In the genomic region with DNA sequence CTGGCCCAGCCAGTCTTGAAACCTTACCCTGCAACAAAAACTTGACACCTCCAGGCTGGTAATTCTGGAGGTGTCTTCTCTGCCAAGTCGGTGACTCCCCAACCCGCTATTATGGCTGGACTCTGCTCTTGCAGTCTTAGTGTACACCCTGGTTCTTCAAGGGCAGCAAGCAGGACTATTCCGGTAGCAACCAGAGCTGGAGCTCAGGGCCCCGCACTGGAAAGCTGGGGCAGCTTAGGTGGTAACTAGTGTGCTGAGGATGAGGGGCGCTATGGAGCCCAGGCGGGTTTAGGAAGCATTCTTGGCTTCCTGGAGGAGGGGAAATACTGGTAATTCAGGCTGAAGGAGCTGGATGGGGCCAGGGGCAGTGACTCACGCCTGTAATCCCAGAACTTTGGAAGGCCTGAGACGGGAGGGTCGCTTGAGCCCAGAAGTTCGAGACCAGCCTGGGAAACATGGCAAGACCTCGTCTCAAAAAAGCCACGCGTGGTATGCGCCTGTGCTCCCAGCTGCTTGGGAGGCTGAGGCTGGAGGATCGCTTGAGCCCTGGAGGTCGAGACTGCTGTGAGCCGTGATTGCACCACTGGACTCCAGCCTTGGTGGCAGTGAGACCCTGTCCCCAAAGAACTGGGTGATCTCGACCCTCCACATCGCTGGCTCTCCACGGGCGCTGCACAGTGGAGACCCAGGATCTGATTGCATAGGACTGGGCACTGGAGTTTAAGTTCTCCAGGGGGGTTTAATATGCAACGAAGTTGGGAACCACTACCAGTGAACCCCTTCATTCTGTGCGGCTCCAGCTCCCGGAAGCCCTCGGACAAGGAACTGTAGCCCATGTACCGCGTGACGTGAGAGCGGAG, we compare ENCODE assay signal across 6 cellular contexts. TPM values are rescaled to one million over a fixed set of nuclear protein-coding genes. Genes with fewer than 3 reads are reported as not detected.
DNase-seq lines count a peak whose midpoint lies in the region; TF ChIP-seq lines count a peak whose summit lies in the region.

No MANE protein-coding gene starts in this region.

- no peak overlapping the region for H2AFZ ChIP-seq in OCI-LY7 (ENCODE audit: low read length)

- 41 to 52% (median 49%) methylated on average over 19 to 29 of the region's 29 CpGs for WGBS in adrenal gland, 4 donors

- CTCF ChIA-PET in OCI-LY7 (lab: Charles Lee; ENCODE audit: unreplicated experiment), result no interaction called here

- H3K4me3 ChIP-seq in GM12875 (ENCODE audit: low read depth, low read length) (peak overlapping the region; percentile 55), adrenal gland (peak overlapping the region; percentile 9 to 84 (median 40)), muscle layer of colon (ENCODE audit: low read depth in 1 of 2, low read length in 2 of 2) (peak overlapping the region; percentile 57 to 65), OCI-LY7 (ENCODE audit: low read depth, low read length, poor library complexity, severe bottlenecking) (no peak overlapping the region)

- H4K20me1 ChIP-seq in OCI-LY7 (ENCODE audit: insufficient read depth, low read length), result no peaks in the 10 kb centered on the region

- POLR2A ChIA-PET in OCI-LY7 (lab: Charles Lee), result no interaction called here

- H3K4me1 ChIP-seq in adrenal gland (replicated peaks in 1 of 2) (no peaks in the 10 kb centered on the region), muscle layer of colon (ENCODE audit: insufficient read depth, low read length) (peaks cover 3% of the 10 kb centered on the region), OCI-LY7 (ENCODE audit: insufficient read depth, low read length, poor library complexity, severe bottlenecking) (no peaks in the 10 kb centered on the region)

- intact Hi-C loops in adrenal gland (cut with DNase I), result no loop called here
- intact Hi-C loops in OCI-LY7 (cut with micrococcal nuclease; ENCODE audit: unreplicated experiment), result no loop called here

- no peak for TF ChIP-seq CTCF in GM12875 (IDR thresholded peaks at IDR 0.05; ENCODE audit: borderline replicate concordance, insufficient read depth, low read depth, low read length)
- no peak for TF ChIP-seq CTCF in adrenal gland (IDR thresholded peaks at IDR 0.05)
- TF ChIP-seq CTCF in OCI-LY7 (conservative IDR thresholded peaks at IDR 0.05; ENCODE audit: low read length), result no peak

- H3K27ac ChIP-seq in adrenal gland (no peak overlapping the region), muscle layer of colon (ENCODE audit: low read depth, low read length) (peak overlapping the region; percentile 27), OCI-LY7 (ENCODE audit: low read depth, low read length, poor library complexity, severe bottlenecking) (no peak overlapping the region)

- H3K9me3 ChIP-seq in adrenal gland (replicated peaks in 1 of 3) (no peaks in the 10 kb centered on the region), muscle layer of colon (ENCODE audit: low read length) (no peaks in the 10 kb centered on the region), OCI-LY7 (ENCODE audit: low read length) (no peaks in the 10 kb centered on the region)

- no TSS peak for BruUV-seq in OCI-LY7 (replicated peaks; lab: Mats Ljungman, UMichigan)

- H3K79me2 ChIP-seq in OCI-LY7 (ENCODE audit: insufficient read depth, low read depth, low read length), result no peaks in the 10 kb centered on the region

- H3K36me3 ChIP-seq in adrenal gland (replicated peaks in 1 of 2) (peaks cover 0 to 26% of the 10 kb centered on the region in 2 donors), muscle layer of colon (ENCODE audit: insufficient read depth, low read length) (peaks cover 11% of the 10 kb centered on the region), OCI-LY7 (ENCODE audit: insufficient read depth, low read length) (peaks cover 31% of the 10 kb centered on the region)

- DNase-seq in adrenal gland (peak in 1 of 7 donors; percentile 35), cerebellum (ENCODE audit: low spot score) (no peak), OCI-LY7 (ENCODE audit: low spot score) (no peak)
- DNase-seq in activated CD4-positive, CD25-positive, alpha-beta regulatory T cell treated with anti-CD3 and anti-CD28 coated beads, Interleukin-2, amount 50 U/mL, for 72 hours, result no peak

- no peak overlapping the region for H3K4me2 ChIP-seq in OCI-LY7 (ENCODE audit: low read length)

- no peak overlapping the region for H3K9ac ChIP-seq in muscle layer of colon (ENCODE audit: low read length)

- TF ChIP-seq POLR2A in adrenal gland (IDR thresholded peaks at IDR 0.05), result no peak

- no peaks in the 10 kb centered on the region for H3K9me2 ChIP-seq in OCI-LY7 (ENCODE audit: insufficient read depth, low read length)

- no peaks in the 10 kb centered on the region for H3K27me3 ChIP-seq in adrenal gland
- no peaks in the 10 kb centered on the region for H3K27me3 ChIP-seq in muscle layer of colon (ENCODE audit: control insufficient read depth in 1 of 2, insufficient read depth in 2 of 2, low read length in 2 of 2)

RNA-seq across cellular contexts. Expression of a gene that starts 10.6 kb away (rescaled TPM):
- 1 to 10 TPM in 6 of 8 donors, under 1 TPM in 2; 0.72 to 5.0 (median 2.2) TPM for total RNA-seq in adrenal gland
- 1 to 10 TPM in 2 of 3 donors, under 1 TPM in 1; 0.37 to 9.1 (median 6.1) TPM for polyA plus RNA-seq in adrenal gland
- total RNA-seq in cerebellum, result 6.4 TPM
- total RNA-seq in OCI-LY7 (2014; rRNA removed; shearing (Covaris generic)), result 0.47 TPM in 1 of 2 replicates, not detected in the other
- not detected in 2 replicates for total RNA-seq in OCI-LY7 (2022)

RNA-seq across cellular contexts. Expression of a gene that starts 25.6 kb away (rescaled TPM):
- total RNA-seq in adrenal gland, result 10 to 100 TPM; 38.7 to 76.3 (median 55.8) TPM
- 100 to 1,000 TPM in 1 of 3 donors, 10 to 100 TPM in 2; 32.6 to 100 (median 62.1) TPM for polyA plus RNA-seq in adrenal gland
- 58.8 TPM for total RNA-seq in cerebellum
- 46.8 and 48.3 TPM in 2 replicates for total RNA-seq in OCI-LY7 (2014; rRNA removed; shearing (Covaris generic))
- total RNA-seq in OCI-LY7 (2022), result 54.9 and 61.8 TPM in 2 replicates

RNA-seq across cellular contexts. Expression of a gene that starts 39.3 kb away (rescaled TPM):
- total RNA-seq in adrenal gland (10 to 100 TPM; 40.1 to 69.1 (median 52.7) TPM), cerebellum (64.1 TPM), OCI-LY7 (2022) (70.9 and 73.4 TPM in 2 replicates)
- polyA plus RNA-seq in adrenal gland, result 10 to 100 TPM; 15.6 to 33.3 (median 25.3) TPM
- 47.5 and 57.7 TPM in 2 replicates for total RNA-seq in OCI-LY7 (2014; rRNA removed; shearing (Covaris generic))

RNA-seq across cellular contexts. Expression of a gene that starts 45.4 kb away (rescaled TPM):
- total RNA-seq in adrenal gland (10 to 100 TPM; 32.4 to 63.3 (median 48.6) TPM), cerebellum (14.3 TPM), OCI-LY7 (2022) (35.8 and 36.3 TPM in 2 replicates)
- 100 to 1,000 TPM in 2 of 3 donors, 10 to 100 TPM in 1; 15.7 to 189 (median 115) TPM for polyA plus RNA-seq in adrenal gland
- 60.4 and 73.0 TPM in 2 replicates for total RNA-seq in OCI-LY7 (2014; rRNA removed; shearing (Covaris generic))

RNA-seq across cellular contexts. Expression of a gene that starts 58.5 kb away (rescaled TPM):
- total RNA-seq in adrenal gland (1 to 10 TPM; 1.7 to 8.9 (median 4.4) TPM), cerebellum (0.36 TPM), OCI-LY7 (2022) (0.30 and 0.32 TPM in 2 replicates)
- 10 to 100 TPM in 1 of 3 donors, 1 to 10 TPM in 2; 2.2 to 10.3 (median 4.2) TPM for polyA plus RNA-seq in adrenal gland
- total RNA-seq in OCI-LY7 (2014; rRNA removed; shearing (Covaris generic)), result 0.06 TPM in 1 of 2 replicates, not detected in the other
